ENCODE assay signal across 30 cellular contexts in genomic region chr4:34893382-34893781, GRCh38.
"Had no signal": no experiment of that assay in that cellular context is flagged by ENCODE, and none has a peak within 500 bp of the region (broad histone marks: within the 10 kb centered on the region; RNA-seq: fewer than 3 reads in every experiment).

No MANE protein-coding gene starts in this region.

- H3K9me3 ChIP-seq: adrenal gland, ascending aorta, breast epithelium had no signal

- H3K27ac ChIP-seq: adrenal gland, ascending aorta, breast epithelium, cardiac muscle cell, coronary artery, dorsolateral prefrontal cortex, WERI-Rb-1 had no signal

- H3K36me3 ChIP-seq: adrenal gland, ascending aorta, breast epithelium, cardiac muscle cell, WERI-Rb-1 had no signal

- DNase-seq: activated B cell treated with CpG ODN at 0.5 μM for 24 hours; activated CD4-positive, alpha-beta T cell treated with anti-CD3 and anti-CD28 coated beads for 48 hours; activated CD4-positive, alpha-beta T cell treated with anti-CD3 and anti-CD28 coated beads, Interleukin-2, amount 50 U/mL, for 1 hour; activated CD4-positive, alpha-beta T cell treated with anti-CD3 and anti-CD28 coated beads, Interleukin-2, amount 50 U/mL, for 48 hours; activated CD8-positive, alpha-beta memory T cell treated with anti-CD3 and anti-CD28 coated beads for 24 hours; activated CD8-positive, alpha-beta T cell treated with anti-CD3 and anti-CD28 coated beads for 36 hours; activated effector memory CD4-positive, alpha-beta T cell treated with anti-CD3 and anti-CD28 coated beads, Interleukin-2, amount 50 U/mL, for 16 hours; activated naive CD4-positive, alpha-beta T cell treated with anti-CD3 and anti-CD28 coated beads for 36 hours; activated naive CD8-positive, alpha-beta T cell treated with anti-CD3 and anti-CD28 coated beads for 36 hours; activated naive CD8-positive, alpha-beta T cell treated with anti-CD3 and anti-CD28 coated beads, Interleukin-2, amount 50 U/mL, for 24 hours; activated T-cell treated with anti-CD3 and anti-CD28 coated beads, Interleukin-2, amount 50 U/mL, for 1 hour; activated T-cell treated with anti-CD3 and anti-CD28 coated beads, Interleukin-2, amount 50 U/mL, for 48 hours; adrenal gland; amygdala; central memory CD4-positive, alpha-beta T cell; cerebellar nuclear complex; dorsolateral prefrontal cortex; effector memory CD4-positive, alpha-beta T cell; endodermal cell; foreskin fibroblast; head of caudate nucleus; T-helper 2 cell; WERI-Rb-1 had no signal

- H3K4me3 ChIP-seq: adrenal gland, ascending aorta, breast epithelium, cardiac muscle cell, coronary artery, dorsolateral prefrontal cortex had no signal

- FAIRE-seq: TTC549 had no signal

- H3K4me1 ChIP-seq: adrenal gland, ascending aorta, breast epithelium had no signal

- ATAC-seq: activated CD4-positive, CD25-positive, alpha-beta regulatory T cell treated with anti-CD3 and anti-CD28 coated beads, Interleukin-2, amount 50 U/mL, for 24 hours; activated CD8-positive, alpha-beta T cell treated with anti-CD3 and anti-CD28 coated beads for 36 hours; activated naive CD8-positive, alpha-beta T cell treated with anti-CD3 and anti-CD28 coated beads, Interleukin-2, amount 50 U/mL, for 24 hours; esophagus mucosa had no signal

- H3K27me3 ChIP-seq: adrenal gland, ascending aorta, breast epithelium, cardiac muscle cell, dorsolateral prefrontal cortex had no signal
